ENCODE assay signal across 17 cellular contexts in genomic region chr1:36341626-36342320, GRCh38. TPM values are rescaled to one million over a fixed set of nuclear protein-coding genes. Genes with fewer than 3 reads are reported as not detected.
DNase-seq lines count a peak whose midpoint lies in the region; ATAC-seq, FAIRE-seq and TF ChIP-seq lines count a peak whose summit lies in the region.
"Had no signal": no experiment of that assay in that cellular context is flagged by ENCODE, and none has a peak within 500 bp of the region (broad histone marks: within the 10 kb centered on the region; RNA-seq: fewer than 3 reads in every experiment).

No MANE protein-coding gene starts in this region.

- CTCF ChIA-PET in HEK293 (lab: Yijun Ruan, JAX) (interaction anchor here (0.6 to 2.4 kb wide), 18 partner anchors 12 to 241 kb away, joined by 3 to 21 read pairs (median 5); partner anchors contain the start of gene TRAPPC3), PC-9 (lab: Charles Lee) (interaction anchor here (0.5 to 2.3 kb wide), 14 partner anchors 10 to 1466 kb away, joined by 3 to 21 read pairs (median 6); partner anchors contain the start of genes SH3D21, TRAPPC3 and YRDC), endothelial cell of umbilical vein (lab: Charles Lee) (interaction anchor here (0.7 to 6.8 kb wide), 25 partner anchors 9 to 192 kb away, joined by 3 to 152 read pairs (median 8); partner anchors contain the start of genes EVA1B, LSM10, OSCP1 and TRAPPC3)

- no peak for ATAC-seq in HG03045 (IDR thresholded peaks at IDR 0.05; ENCODE audit: unreplicated experiment)

- no peaks in the 10 kb centered on the region for H3K9me2 ChIP-seq in PC-9 (ENCODE audit: insufficient read depth)

- peaks cover 31% of the 10 kb centered on the region for H3F3A ChIP-seq in PC-9 (ENCODE audit: insufficient read depth, low read depth)

- 70 to 72% methylated on average over 19 to 34 of the region's 34 CpGs for WGBS in testis, 2 donors

- TF ChIP-seq CTCF in HEK293 (tag by site-specific recombination; IDR thresholded peaks at IDR 0.05): no peak
- TF ChIP-seq CTCF in PC-9 (conservative IDR thresholded peaks at IDR 0.05): no peak
- no peak for TF ChIP-seq CTCF in endothelial cell of umbilical vein (IDR thresholded peaks at IDR 0.05; ENCODE audit: extremely low read depth in 1 of 2, insufficient read depth in 1 of 2, low read depth in 1 of 2, low read length in 2 of 2)
- TF ChIP-seq CTCF in testis (IDR thresholded peaks at IDR 0.05): no peak

- H3K4me3 ChIP-seq in HEK293 (ENCODE audit: low read depth, low read length) (no peak overlapping the region), PC-9 (no peak overlapping the region), endothelial cell of umbilical vein (replicated peaks in 1 of 3; ENCODE audit: insufficient read depth in 1 of 3, low read depth in 1 of 3, low read length in 3 of 3) (no peak overlapping the region), testis (no peak overlapping the region)
- H3K4me3 ChIP-seq: MG63, SK-N-MC had no signal

- intact Hi-C loops in PC-9 (cut with micrococcal nuclease; ENCODE audit: unreplicated experiment) (loop anchor here (1.0 to 5.0 kb wide), 7 partner anchors 28 to 836 kb away; partner anchors contain the start of genes LSM10 and OSCP1), endothelial cell of umbilical vein (cut with micrococcal nuclease) (loop anchor here (1.0 kb wide), 5 partner anchors 28 to 192 kb away; partner anchors contain the start of gene TRAPPC3), testis (cut with DNase I; ENCODE audit: low total_unique reads) (no loop called here)

- H3K79me2 ChIP-seq in PC-9 (ENCODE audit: low read depth) (no peaks in the 10 kb centered on the region), endothelial cell of umbilical vein (ENCODE audit: control insufficient read depth, insufficient read depth, low read length) (no peaks in the 10 kb centered on the region)

- TF ChIP-seq POLR2A in endothelial cell of umbilical vein (IDR thresholded peaks at IDR 0.05; ENCODE audit: low read depth, low read length) (no peak), testis (IDR thresholded peaks at IDR 0.05) (no peak)

- H3K27me3 ChIP-seq in PC-9 (ENCODE audit: insufficient read depth, low read depth) (no peaks in the 10 kb centered on the region), endothelial cell of umbilical vein (ENCODE audit: control insufficient read depth in 2 of 2, insufficient read depth in 2 of 2, low read length in 2 of 2) (no peaks in the 10 kb centered on the region), testis (no peaks in the 10 kb centered on the region)
- H3K27me3 ChIP-seq: MG63 had no signal

- no peak overlapping the region for H2AFZ ChIP-seq in PC-9
- H2AFZ ChIP-seq in endothelial cell of umbilical vein (ENCODE audit: low read depth, low read length): no peak overlapping the region

- H3K27ac ChIP-seq in HEK293 (ENCODE audit: extremely low read depth, low read depth, low read length): no peak overlapping the region
- peak overlapping the region; percentile 75; the same call in 1 of the 2 replicates for H3K27ac ChIP-seq in PC-9
- H3K27ac ChIP-seq in endothelial cell of umbilical vein (ENCODE audit: insufficient read depth, low read depth, low read length): peak overlapping the region; percentile 48
- peak overlapping the region; percentile 41 to 55 for H3K27ac ChIP-seq in testis
- H3K27ac ChIP-seq: SK-N-MC had no signal

- H3K4me2 ChIP-seq in PC-9: no peak overlapping the region
- no peak overlapping the region for H3K4me2 ChIP-seq in endothelial cell of umbilical vein (ENCODE audit: insufficient read depth, low read length)

- DNase-seq in PC-9 (no peak), endothelial cell of umbilical vein (ENCODE audit: low read depth, low spot score) (no peak), testis (peak; percentile 61), NCI-H2227 treated with DMSO at 0.1 percent for 48 hours (lab: John Stamatoyannopoulos, UW) (no peak), ecto neural progenitor cell (ENCODE audit: low spot score) (no peak)
- DNase-seq: GF-D8, HCEC 1CT, KG1, MG63, NCI-H2029 treated with DMSO at 0.1 percent for 48 hours, NCI-H526 treated with DMSO at 0.1 percent for 48 hours, SIG-M5 had no signal

- dilution Hi-C loops in endothelial cell of umbilical vein (cut with MboI; ENCODE audit: extremely low pct_ligation_motif_present, low sequenced_read_pairs): no loop called here

- POLR2A ChIA-PET in HEK293 (lab: Yijun Ruan, JAX): interaction anchor here (0.6 kb wide), 1 partner anchor 1207 kb away, joined by 4 read pairs; no protein-coding TSS in a partner anchor
- POLR2A ChIA-PET in PC-9 (lab: Charles Lee; ENCODE audit: unreplicated experiment): no interaction called here
- POLR2A ChIA-PET in endothelial cell of umbilical vein (lab: Charles Lee): interaction anchor here (0.8 to 1.1 kb wide), 2 partner anchors 9 to 45 kb away, joined by 3 to 4 read pairs; no protein-coding TSS in a partner anchor

- H3K36me3 ChIP-seq in HEK293 (ENCODE audit: control insufficient read depth in 2 of 2, insufficient read depth in 1 of 2, low read length in 2 of 2): peaks cover 0 to 57% of the 10 kb centered on the region in 2 experiments; a peak in 1 of 3 replicates
- H3K36me3 ChIP-seq in PC-9 (ENCODE audit: low read depth): peaks cover 5% of the 10 kb centered on the region; the same call in 1 of the 2 replicates
- H3K36me3 ChIP-seq in endothelial cell of umbilical vein (ENCODE audit: control insufficient read depth in 2 of 2, extremely low read depth in 1 of 2, insufficient read depth in 2 of 2, low read length in 2 of 2): peaks cover 2 to 15% of the 10 kb centered on the region in 2 experiments
- H3K36me3 ChIP-seq in testis (ENCODE audit: low read depth, missing control alignments): no peaks in the 10 kb centered on the region

- H3K4me1 ChIP-seq in HEK293 (ENCODE audit: control insufficient read depth, insufficient read depth, low read length) (no peaks in the 10 kb centered on the region), PC-9 (replicated peaks; ENCODE audit: insufficient read depth) (peaks cover 20% of the 10 kb centered on the region), endothelial cell of umbilical vein (ENCODE audit: control insufficient read depth, extremely low read depth, insufficient read depth, low read length) (peaks cover 28% of the 10 kb centered on the region), testis (peaks cover 22% of the 10 kb centered on the region)

- no peaks in the 10 kb centered on the region for H3K9me3 ChIP-seq in HEK293 (ENCODE audit: control insufficient read depth, insufficient read depth, low read depth, low read length)
- H3K9me3 ChIP-seq in PC-9 (ENCODE audit: insufficient read depth, low read depth): no peaks in the 10 kb centered on the region
- H3K9me3 ChIP-seq in endothelial cell of umbilical vein (replicated peaks; ENCODE audit: control insufficient read depth, insufficient read depth, low read length): no peaks in the 10 kb centered on the region
- no peaks in the 10 kb centered on the region for H3K9me3 ChIP-seq in testis
- H3K9me3 ChIP-seq: MG63 had no signal

- no TSS peak for BruUV-seq in PC-9 (replicated peaks; lab: Mats Ljungman, UMichigan)
- no TSS peak for BruUV-seq in endothelial cell of umbilical vein (replicated peaks; lab: Mats Ljungman, UMichigan)

- no peak overlapping the region for H3K9ac ChIP-seq in endothelial cell of umbilical vein (replicated peaks; ENCODE audit: extremely low read depth, insufficient read depth, low read length)

- FAIRE-seq in endothelial cell of umbilical vein (lab: Jason Lieb, UNC): no peak
- FAIRE-seq: GM12892, H1 had no signal

- H4K20me1 ChIP-seq in PC-9 (ENCODE audit: insufficient read depth): no peaks in the 10 kb centered on the region
- no peaks in the 10 kb centered on the region for H4K20me1 ChIP-seq in endothelial cell of umbilical vein (replicated peaks; ENCODE audit: control insufficient read depth, extremely low read depth, insufficient read depth, low read length)

- H3K9me1 ChIP-seq in endothelial cell of umbilical vein (replicated peaks; ENCODE audit: control insufficient read depth, extremely low read depth, insufficient read depth, low read length): no peaks in the 10 kb centered on the region

RNA-seq across cellular contexts. Expression of gene EVA1B, which starts 18.3 kb away (rescaled TPM):
- total RNA-seq in PC-9 (2021): 12.4 and 20.5 TPM in 2 replicates
- total RNA-seq in endothelial cell of umbilical vein: 63.2 and 64.7 TPM in 2 replicates
- 132 and 255 TPM in 2 replicates for polyA plus RNA-seq in endothelial cell of umbilical vein
- polyA plus RNA-seq in endothelial cell of umbilical vein (2011; cell fraction: cytosol; rRNA removed): 42.8 and 79.0 TPM in 2 replicates
- polyA plus RNA-seq in endothelial cell of umbilical vein (2011; cell fraction: nucleus; rRNA removed): 14.7 and 18.7 TPM in 2 replicates
- polyA plus RNA-seq in endothelial cell of umbilical vein (2012): 37.9 and 66.8 TPM in 2 replicates
- 9.2 and 12.4 TPM in 2 replicates for polyA minus RNA-seq in endothelial cell of umbilical vein
- 3.6 TPM for polyA minus RNA-seq in endothelial cell of umbilical vein (2011; cell fraction: cytosol; rRNA and poly(A)+ RNA removed)
- polyA minus RNA-seq in endothelial cell of umbilical vein (2011; cell fraction: nucleus; rRNA and poly(A)+ RNA removed): 2.0 and 3.8 TPM in 2 replicates
- 10 to 100 TPM in 1 of 2 donors, 1 to 10 TPM in 1; 9.1 to 19.4 TPM for total RNA-seq in testis
- polyA plus RNA-seq in testis (ENCODE audit: insufficient read depth, low read depth, low replicate concordance): 9.6 TPM

RNA-seq across cellular contexts. Expression of gene SH3D21, which starts 35.6 kb away (rescaled TPM):
- total RNA-seq in PC-9 (2021) (18.3 and 25.9 TPM in 2 replicates), endothelial cell of umbilical vein (5.1 and 7.2 TPM in 2 replicates), testis (10 to 100 TPM in 1 of 2 donors, 1 to 10 TPM in 1; 6.8 to 12.8 TPM)
- polyA plus RNA-seq in endothelial cell of umbilical vein (1.6 and 1.8 TPM in 2 replicates), testis (ENCODE audit: insufficient read depth, low read depth, low replicate concordance) (14.9 TPM)
- polyA plus RNA-seq in endothelial cell of umbilical vein (2011; cell fraction: cytosol; rRNA removed): 0.72 and 0.76 TPM in 2 replicates
- polyA plus RNA-seq in endothelial cell of umbilical vein (2011; cell fraction: nucleus; rRNA removed): 26.0 and 27.2 TPM in 2 replicates
- polyA plus RNA-seq in endothelial cell of umbilical vein (2012): 3.2 and 4.3 TPM in 2 replicates
- 0.68 and 1.5 TPM in 2 replicates for polyA minus RNA-seq in endothelial cell of umbilical vein
- 0.61 TPM for polyA minus RNA-seq in endothelial cell of umbilical vein (2011; cell fraction: cytosol; rRNA and poly(A)+ RNA removed)
- 3.9 and 5.1 TPM in 2 replicates for polyA minus RNA-seq in endothelial cell of umbilical vein (2011; cell fraction: nucleus; rRNA and poly(A)+ RNA removed)

RNA-seq across cellular contexts. Expression of gene STK40, which starts 44.0 kb away (rescaled TPM):
- total RNA-seq in PC-9 (2021) (42.9 and 59.2 TPM in 2 replicates), endothelial cell of umbilical vein (35.2 and 36.8 TPM in 2 replicates), testis (100 to 1,000 TPM; 140 to 159 TPM)
- polyA plus RNA-seq in endothelial cell of umbilical vein (20.8 and 21.4 TPM in 2 replicates), testis (ENCODE audit: insufficient read depth, low read depth, low replicate concordance) (126 TPM)
- 19.7 and 22.9 TPM in 2 replicates for polyA plus RNA-seq in endothelial cell of umbilical vein (2011; cell fraction: cytosol; rRNA removed)
- polyA plus RNA-seq in endothelial cell of umbilical vein (2011; cell fraction: nucleus; rRNA removed): 25.5 and 29.9 TPM in 2 replicates
- polyA plus RNA-seq in endothelial cell of umbilical vein (2012): 13.3 and 14.5 TPM in 2 replicates
- 26.0 and 37.4 TPM in 2 replicates for polyA minus RNA-seq in endothelial cell of umbilical vein
- polyA minus RNA-seq in endothelial cell of umbilical vein (2011; cell fraction: cytosol; rRNA and poly(A)+ RNA removed): 4.6 TPM
- polyA minus RNA-seq in endothelial cell of umbilical vein (2011; cell fraction: nucleus; rRNA and poly(A)+ RNA removed): 7.8 and 8.1 TPM in 2 replicates

RNA-seq across cellular contexts. Expression of gene LSM10, which starts 55.9 kb away (rescaled TPM):
- 33.4 and 39.7 TPM in 2 replicates for total RNA-seq in PC-9 (2021)
- 38.2 and 40.3 TPM in 2 replicates for total RNA-seq in endothelial cell of umbilical vein
- 76.9 and 98.5 TPM in 2 replicates for polyA plus RNA-seq in endothelial cell of umbilical vein
- 79.3 and 82.5 TPM in 2 replicates for polyA plus RNA-seq in endothelial cell of umbilical vein (2011; cell fraction: cytosol; rRNA removed)
- polyA plus RNA-seq in endothelial cell of umbilical vein (2011; cell fraction: nucleus; rRNA removed): 19.2 and 23.5 TPM in 2 replicates
- polyA plus RNA-seq in endothelial cell of umbilical vein (2012): 39.0 and 62.6 TPM in 2 replicates
- 35.9 and 40.8 TPM in 2 replicates for polyA minus RNA-seq in endothelial cell of umbilical vein
- 26.2 TPM for polyA minus RNA-seq in endothelial cell of umbilical vein (2011; cell fraction: cytosol; rRNA and poly(A)+ RNA removed)
- polyA minus RNA-seq in endothelial cell of umbilical vein (2011; cell fraction: nucleus; rRNA and poly(A)+ RNA removed): 7.1 and 8.3 TPM in 2 replicates
- 100 to 1,000 TPM in 1 of 2 donors, 10 to 100 TPM in 1; 73.6 to 106 TPM for total RNA-seq in testis
- 69.1 TPM for polyA plus RNA-seq in testis (ENCODE audit: insufficient read depth, low read depth, low replicate concordance)
